ENCODE assay signal across 1 cellular context in the genomic region with DNA sequence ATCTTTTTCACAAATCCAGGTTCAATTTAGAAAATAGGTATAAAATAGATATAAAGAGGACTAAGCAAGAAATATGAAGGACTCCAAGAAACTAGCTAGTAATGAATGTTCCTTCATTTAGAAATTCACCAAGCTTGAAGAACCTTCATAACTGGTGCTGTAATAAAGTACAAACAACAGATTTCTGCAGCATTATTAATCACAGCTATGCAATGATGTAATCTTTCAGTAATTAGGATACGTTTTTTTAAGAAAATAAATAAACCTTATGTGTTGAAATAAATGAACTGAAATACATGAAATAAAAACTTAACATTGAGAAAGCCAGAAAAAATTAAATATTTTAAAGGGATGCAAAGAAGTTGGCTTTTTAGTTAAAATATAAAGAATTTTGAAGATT.
TF ChIP-seq lines count a peak whose summit lies in the region.

No MANE protein-coding gene starts in this region.

TF ChIP-seq in A549, 52 proteins besides CTCF, POLR2A, EP300 and RAD21 (continued from another document):
- no peak for TF ChIP-seq ELK1 (IDR thresholded peaks at IDR 0.05; ENCODE audit: low read depth, low read length)
- TF ChIP-seq CBX2 (IDR thresholded peaks at IDR 0.05; ENCODE audit: borderline replicate concordance, low read depth), result no peak
- TF ChIP-seq GATA3 (IDR thresholded peaks at IDR 0.05; ENCODE audit: borderline replicate concordance), result no peak
- TF ChIP-seq MAFK (IDR thresholded peaks at IDR 0.05; ENCODE audit: partially characterized antibody), result no peak
- TF ChIP-seq RCOR1 (IDR thresholded peaks at IDR 0.05; ENCODE audit: low read depth, low read length), result no peak
- no peak for TF ChIP-seq HDAC2 (IDR thresholded peaks at IDR 0.05)
- TF ChIP-seq FOXS1 (CRISPR knock-in tag; IDR thresholded peaks at IDR 0.05), result no peak
- no peak for TF ChIP-seq JUN (IDR thresholded peaks at IDR 0.05)
- no peak for TF ChIP-seq RNF2 (IDR thresholded peaks at IDR 0.05; ENCODE audit: borderline replicate concordance, low read depth)
- no peak for TF ChIP-seq HOXB5 (CRISPR knock-in tag; IDR thresholded peaks at IDR 0.05)
TF ChIP-seq in A549: peak in this region for 0.
